In genomic region chr5:151612689-151613427, GRCh38 we compare ENCODE assay signal across 8 cellular contexts. TPM values are rescaled to one million over a fixed set of nuclear protein-coding genes. Genes with fewer than 3 reads are reported as not detected.
DNase-seq lines count a peak whose midpoint lies in the region; ATAC-seq and TF ChIP-seq lines count a peak whose summit lies in the region.

No MANE protein-coding gene starts in this region.

- H3K4me1 Mint-ChIP-seq in activated CD8-positive, alpha-beta T cell treated with anti-CD3 and anti-CD28 coated beads for 36 hours (ENCODE audit: low read depth), result peaks cover 39% of the 10 kb centered on the region

- POLR2A ChIA-PET in activated CD8-positive, alpha-beta T cell treated with anti-CD3 and anti-CD28 coated beads for 36 hours (lab: Charles Lee), result interaction anchor here (0.7 kb wide), 1 partner anchor 37 kb away, joined by 3 read pairs; no protein-coding TSS in a partner anchor

- no peaks in the 10 kb centered on the region for H3K9me3 Mint-ChIP-seq in activated CD8-positive, alpha-beta T cell treated with anti-CD3 and anti-CD28 coated beads for 36 hours

- H3K4me3 Mint-ChIP-seq in activated CD8-positive, alpha-beta T cell treated with anti-CD3 and anti-CD28 coated beads for 36 hours, result peak overlapping the region; percentile 11

- H3K36me3 Mint-ChIP-seq in activated CD8-positive, alpha-beta T cell treated with anti-CD3 and anti-CD28 coated beads for 36 hours (ENCODE audit: low read depth), result no peaks in the 10 kb centered on the region

- ATAC-seq in HG03103 (IDR thresholded peaks at IDR 0.05; ENCODE audit: low read depth, unreplicated experiment) (peak; percentile 64), HG03469 (IDR thresholded peaks at IDR 0.05; ENCODE audit: unreplicated experiment) (no peak)
- peak; percentile 85 for ATAC-seq in activated CD8-positive, alpha-beta T cell treated with anti-CD3 and anti-CD28 coated beads for 36 hours

- H3K27me3 ChIP-seq in dorsolateral prefrontal cortex, result peaks cover 0 to 5% (median 0%) of the 10 kb centered on the region in 45 donors

- intact Hi-C loops in activated CD8-positive, alpha-beta T cell treated with anti-CD3 and anti-CD28 coated beads for 36 hours (cut with micrococcal nuclease), result no loop called here
- intact Hi-C loops in dorsolateral prefrontal cortex (cut with DNase I), result no loop called here

- CTCF ChIA-PET in activated CD8-positive, alpha-beta T cell treated with anti-CD3 and anti-CD28 coated beads for 36 hours (lab: Charles Lee), result interaction anchor here (1.7 kb wide), 1 partner anchor 39 kb away, joined by 7 read pairs; no protein-coding TSS in a partner anchor

- no peaks in the 10 kb centered on the region for H3K27me3 Mint-ChIP-seq in activated CD8-positive, alpha-beta T cell treated with anti-CD3 and anti-CD28 coated beads for 36 hours

- H3K27ac ChIP-seq in dorsolateral prefrontal cortex, result no peak overlapping the region

- H3K27ac Mint-ChIP-seq in activated CD8-positive, alpha-beta T cell treated with anti-CD3 and anti-CD28 coated beads for 36 hours, result peak overlapping the region; percentile 83

- peak; percentile 47 for DNase-seq in GM19238 (ENCODE audit: insufficient read length, low spot score)
- peak; percentile 77 for DNase-seq in activated CD8-positive, alpha-beta T cell treated with anti-CD3 and anti-CD28 coated beads for 36 hours
- peak; percentile 96 for DNase-seq in myocyte (ENCODE audit: low read depth)
- DNase-seq in foreskin melanocyte, result no peak
- no peak for DNase-seq in AG08395 (ENCODE audit: low spot score)
- DNase-seq in dorsolateral prefrontal cortex, result no peak

- TF ChIP-seq CTCF in activated CD8-positive, alpha-beta T cell treated with anti-CD3 and anti-CD28 coated beads for 36 hours (IDR thresholded peaks at IDR 0.05), result no peak
- TF ChIP-seq CTCF in dorsolateral prefrontal cortex (IDR thresholded peaks at IDR 0.05 in 54 of 56, conservative IDR thresholded peaks at IDR 0.05 in 2 of 56; ENCODE audit: low read depth in 1 of 56, partially characterized antibody in 56 of 56), result no peak

- H3K4me3 ChIP-seq in dorsolateral prefrontal cortex, result no peak overlapping the region

RNA-seq across cellular contexts. Expression of gene FAT2, which starts 21.7 kb away (rescaled TPM):
- total RNA-seq in activated CD8-positive, alpha-beta T cell treated with anti-CD3 and anti-CD28 coated beads for 36 hours, result not detected
- total RNA-seq in myocyte, result under 0.01 and 0.10 TPM in 2 replicates
- 0.26 TPM for polyA plus RNA-seq in myocyte (2012)
- total RNA-seq in dorsolateral prefrontal cortex, result under 1 TPM in 29 of 120 experiments, not detected in 91; 0.03 to 0.92 (median 0.07) TPM

Comparison
In these comparisons a context has a peak if more than half of its experiments do, and no peak if none do; other contexts are left out.
1. DNase-seq: peak in GM19238 (single experiment), activated CD8-positive, alpha-beta T cell treated with anti-CD3 and anti-CD28 coated beads for 36 hours (single experiment) and myocyte (single experiment); none in foreskin melanocyte (single experiment), AG08395 (single experiment) and dorsolateral prefrontal cortex (0 of 10).